Comparison of ENCODE assay signal across 31 cellular contexts in genomic region chr1:153248480-153248879, GRCh38. TPM values are rescaled to one million over a fixed set of nuclear protein-coding genes. Genes with fewer than 3 reads are reported as not detected.
"Had no signal": no experiment of that assay in that cellular context is flagged by ENCODE, and none has a peak within 500 bp of the region (broad histone marks: within the 10 kb centered on the region; RNA-seq: fewer than 3 reads in every experiment).

No MANE protein-coding gene starts in this region.

- H3K36me3 ChIP-seq: esophagus squamous epithelium, gastrocnemius medialis, heart right ventricle, left lung, lower lobe of right lung had no signal

- H3K4me3 Mint-ChIP-seq: memory B cell; naive thymus-derived CD4-positive, alpha-beta T cell had no signal

- H3K27ac Mint-ChIP-seq: memory B cell; naive thymus-derived CD4-positive, alpha-beta T cell had no signal

- H3K4me1 ChIP-seq: gastrocnemius medialis, heart right ventricle, left lung, lower lobe of right lung had no signal

- H3K4me3 ChIP-seq: coronary artery, dorsolateral prefrontal cortex, esophagus squamous epithelium, gastrocnemius medialis, heart right ventricle, left lung, lower lobe of right lung had no signal

- H3K9me3 ChIP-seq: esophagus squamous epithelium, gastrocnemius medialis, heart right ventricle, left lung, lower lobe of right lung had no signal

- DNase-seq: dermis blood vessel endothelial cell; dorsolateral prefrontal cortex; effector CD4-positive, alpha-beta T cell; effector memory CD4-positive, alpha-beta T cell; esophagus squamous epithelium; foreskin fibroblast; foreskin melanocyte; gastrocnemius medialis; glutamatergic neuron; head of caudate nucleus; heart right ventricle; hippocampal formation; left cardiac atrium; left lung; left ventricle myocardium superior; lower lobe of right lung; mammary epithelial cell; mesendoderm; midbrain; naive thymus-derived CD4-positive, alpha-beta T cell had no signal

- ATAC-seq: gastrocnemius medialis; heart right ventricle; left cardiac atrium; left lung; left ventricle myocardium superior; lower lobe of right lung; naive thymus-derived CD4-positive, alpha-beta T cell had no signal

- H3K27ac ChIP-seq: coronary artery, dorsolateral prefrontal cortex, esophagus squamous epithelium, gastrocnemius medialis, heart right ventricle, left lung, lower lobe of right lung had no signal

RNA-seq across cellular contexts. Expression of gene LORICRIN, which starts 11.0 kb away (rescaled TPM):
- total RNA-seq: dermis blood vessel endothelial cell; endothelial cell of umbilical vein; epithelial cell of proximal tubule; esophagus squamous epithelium; gastrocnemius medialis; glomerular endothelial cell; heart right ventricle; kidney epithelial cell; left cardiac atrium; left lung; left ventricle myocardium superior; lower lobe of right lung; mammary epithelial cell; mononuclear cell; mucosa of gallbladder; naive thymus-derived CD4-positive, alpha-beta T cell had no signal
- polyA plus RNA-seq: endothelial cell of umbilical vein; heart right ventricle; keratinocyte; mammary epithelial cell; naive thymus-derived CD4-positive, alpha-beta T cell had no signal

RNA-seq across cellular contexts. Expression of gene PRR9, which starts 31.1 kb away (rescaled TPM):
- total RNA-seq: dermis blood vessel endothelial cell; dorsolateral prefrontal cortex; endothelial cell of umbilical vein; epithelial cell of proximal tubule; esophagus squamous epithelium; gastrocnemius medialis; glomerular endothelial cell; heart right ventricle; kidney epithelial cell; left cardiac atrium; left lung; left ventricle myocardium superior; lower lobe of right lung; mononuclear cell; mucosa of gallbladder; naive thymus-derived CD4-positive, alpha-beta T cell had no signal
- polyA plus RNA-seq: endothelial cell of umbilical vein; esophagus; heart right ventricle; naive thymus-derived CD4-positive, alpha-beta T cell had no signal

RNA-seq across cellular contexts. Expression of gene LELP1, which starts 45.2 kb away (rescaled TPM):
- total RNA-seq: dermis blood vessel endothelial cell; dorsolateral prefrontal cortex; endothelial cell of umbilical vein; epithelial cell of proximal tubule; esophagus squamous epithelium; gastrocnemius medialis; glomerular endothelial cell; heart right ventricle; kidney epithelial cell; left cardiac atrium; left lung; left ventricle myocardium superior; lower leg skin; lower lobe of right lung; mammary epithelial cell; mononuclear cell; mucosa of gallbladder; naive thymus-derived CD4-positive, alpha-beta T cell had no signal
- polyA plus RNA-seq: endothelial cell of umbilical vein; esophagus; heart right ventricle; keratinocyte; mammary epithelial cell; naive thymus-derived CD4-positive, alpha-beta T cell had no signal
